10 cellular contexts compared by ENCODE assay signal in genomic region chr10:6070647-6071046, GRCh38. TPM values are rescaled to one million over a fixed set of nuclear protein-coding genes. Genes with fewer than 3 reads are reported as not detected.
A peak's percentile ranks its signal among the peaks of the same experiment; 100 is the strongest.
DNase-seq lines count a peak whose midpoint lies in the region; ATAC-seq and TF ChIP-seq lines count a peak whose summit lies in the region.
"Had no signal": no experiment of that assay in that cellular context is flagged by ENCODE, and none has a peak within 500 bp of the region (broad histone marks: within the 10 kb centered on the region; RNA-seq: fewer than 3 reads in every experiment).

No MANE protein-coding gene starts in this region.

- no peak overlapping the region for H3K9ac ChIP-seq in neuronal stem cell (ENCODE audit: low read depth, low read length, poor library complexity)

- no peak overlapping the region for H3K18ac ChIP-seq in neuronal stem cell (ENCODE audit: low read length)

- H3K27ac ChIP-seq in DOHH2 (ENCODE audit: low read depth, low read length) (peak overlapping the region; percentile 89), neuronal stem cell (replicated peaks; ENCODE audit: low read length) (no peak overlapping the region)

- peaks cover 4% of the 10 kb centered on the region for H3K36me3 Mint-ChIP-seq in T-helper 17 cell (ENCODE audit: low read depth)
- peaks cover 6 to 9% of the 10 kb centered on the region in 2 donors for H3K36me3 Mint-ChIP-seq in activated naive CD4-positive, alpha-beta T cell treated with anti-CD3 and anti-CD28 coated beads, Interleukin-2, amount 50 U/mL, for 72 hours

- no peak overlapping the region for H3K23ac ChIP-seq in neuronal stem cell (ENCODE audit: low read depth, low read length, poor library complexity)

- H3K14ac ChIP-seq in neuronal stem cell (ENCODE audit: low read length), result no peak overlapping the region

- H3K9me3 Mint-ChIP-seq in activated naive CD4-positive, alpha-beta T cell treated with anti-CD3 and anti-CD28 coated beads, Interleukin-2, amount 50 U/mL, for 72 hours, result no peaks in the 10 kb centered on the region

- H3K4me1 ChIP-seq in DOHH2 (ENCODE audit: control insufficient read depth, low read length) (peaks cover 65% of the 10 kb centered on the region), neuronal stem cell (ENCODE audit: control insufficient read depth in 2 of 2, insufficient read depth in 1 of 2, low read depth in 1 of 2, low read length in 2 of 2) (no peaks in the 10 kb centered on the region)

- peak overlapping the region; percentile 13 for H3K4me3 Mint-ChIP-seq in T-helper 17 cell

- no peaks in the 10 kb centered on the region for H3K36me3 ChIP-seq in DOHH2 (ENCODE audit: control insufficient read depth, low read length)
- no peaks in the 10 kb centered on the region for H3K36me3 ChIP-seq in neuronal stem cell (replicated peaks in 1 of 2; ENCODE audit: control insufficient read depth in 2 of 2, insufficient read depth in 2 of 2, low read length in 2 of 2)
- H3K36me3 ChIP-seq: upper lobe of left lung had no signal

- no peaks in the 10 kb centered on the region for H3K79me1 ChIP-seq in neuronal stem cell (ENCODE audit: low read depth, low read length)

- H2BK15ac ChIP-seq in neuronal stem cell (ENCODE audit: low read length), result no peak overlapping the region

- no peak overlapping the region for H2AK5ac ChIP-seq in neuronal stem cell (ENCODE audit: low read depth, low read length)

- no peak overlapping the region for H2AFZ ChIP-seq in neuronal stem cell (ENCODE audit: low read length)

- H3K9me3 ChIP-seq in DOHH2 (ENCODE audit: control insufficient read depth, insufficient read depth, low read length), result no peaks in the 10 kb centered on the region
- no peaks in the 10 kb centered on the region for H3K9me3 ChIP-seq in T-helper 17 cell (ENCODE audit: control insufficient read depth, low read length, poor library complexity, severe bottlenecking)
- H3K9me3 ChIP-seq in neuronal stem cell (replicated peaks in 1 of 2; ENCODE audit: control insufficient read depth in 2 of 2, insufficient read depth in 1 of 2, low read depth in 1 of 2, low read length in 2 of 2), result no peaks in the 10 kb centered on the region
- H3K9me3 ChIP-seq: upper lobe of left lung had no signal

- no peak overlapping the region for H2BK12ac ChIP-seq in neuronal stem cell (ENCODE audit: low read length)

- no peaks in the 10 kb centered on the region for H3K27me3 Mint-ChIP-seq in T-helper 17 cell

- H3K27ac Mint-ChIP-seq in T-helper 17 cell, result peak overlapping the region; percentile 96
- peak overlapping the region; percentile 96 to 99 for H3K27ac Mint-ChIP-seq in activated naive CD4-positive, alpha-beta T cell treated with anti-CD3 and anti-CD28 coated beads, Interleukin-2, amount 50 U/mL, for 72 hours

- H3K79me2 ChIP-seq in DOHH2 (ENCODE audit: control insufficient read depth, low read length), result no peaks in the 10 kb centered on the region

- no peak for TF ChIP-seq CTCF in DOHH2 (IDR thresholded peaks at IDR 0.05; ENCODE audit: low read depth, low read length, poor library complexity, severe bottlenecking)

- peaks cover 16% of the 10 kb centered on the region for H3F3A ChIP-seq in DOHH2 (ENCODE audit: control insufficient read depth, insufficient read depth)

- H4K91ac ChIP-seq in neuronal stem cell (ENCODE audit: low read depth, low read length, poor library complexity), result no peak overlapping the region

- ATAC-seq in T-helper 17 cell (no peak), esophagus mucosa (no peak)
- peak; percentile 63 to 71 for ATAC-seq in activated naive CD4-positive, alpha-beta T cell treated with anti-CD3 and anti-CD28 coated beads, Interleukin-2, amount 50 U/mL, for 72 hours

- H3K4me2 ChIP-seq in DOHH2 (ENCODE audit: low read length) (peak overlapping the region; percentile 64), neuronal stem cell (ENCODE audit: insufficient read depth, low read length, poor library complexity, severe bottlenecking) (no peak overlapping the region)

- no peak overlapping the region for H2BK5ac ChIP-seq in neuronal stem cell (ENCODE audit: low read length)

- H2BK120ac ChIP-seq in neuronal stem cell (ENCODE audit: low read depth, low read length), result no peak overlapping the region

- H3K4me3 ChIP-seq in DOHH2 (ENCODE audit: low read length) (peak overlapping the region; percentile 57), neuronal stem cell (ENCODE audit: low read length in 2 of 2) (no peak overlapping the region)
- H3K4me3 ChIP-seq: upper lobe of left lung had no signal

- H4K20me1 ChIP-seq in DOHH2 (ENCODE audit: control insufficient read depth, insufficient read depth, low read depth, low read length), result no peaks in the 10 kb centered on the region

- peaks cover 62% of the 10 kb centered on the region for H3K4me1 Mint-ChIP-seq in T-helper 17 cell

- no peak overlapping the region for H4K8ac ChIP-seq in neuronal stem cell (ENCODE audit: low read depth, low read length)

- no CpG with 5 or more reads among the region's 5 CpGs for WGBS in neuronal stem cell (ENCODE audit: extremely low coverage in 2 of 2, insufficient read length in 2 of 2, insufficient replicate concordance in 1 of 2), 2 donors

- no peaks in the 10 kb centered on the region for H3K9me2 ChIP-seq in DOHH2 (replicated peaks; ENCODE audit: control insufficient read depth, low read length)

- no peaks in the 10 kb centered on the region for H3K27me3 ChIP-seq in DOHH2 (ENCODE audit: control insufficient read depth, low read length)
- peaks cover 0 to 33% (median 0%) of the 10 kb centered on the region in 3 experiments for H3K27me3 ChIP-seq in neuronal stem cell (ENCODE audit: control insufficient read depth in 3 of 3, insufficient read depth in 3 of 3, low read depth in 1 of 3, low read length in 3 of 3)
- H3K27me3 ChIP-seq: upper lobe of left lung had no signal

- DNase-seq in T-helper 17 cell (no peak), ureter (ENCODE audit: low spot score) (no peak), NCI-H1436 treated with DMSO at 0.1 percent for 48 hours (lab: John Stamatoyannopoulos, UW) (no peak), neuronal stem cell (ENCODE audit: low spot score) (no peak)
- DNase-seq in activated naive CD4-positive, alpha-beta T cell treated with anti-CD3 and anti-CD28 coated beads, Interleukin-2, amount 50 U/mL, for 72 hours (ENCODE audit: low spot score in 2 of 2), result peak; percentile 68 to 81
- DNase-seq in stimulated activated CD4-positive, alpha-beta T cell treated with anti-CD3 and anti-CD28 coated beads, Interleukin-4, amount 100 ng/mL, for 1 hour, result peak; percentile 66
- DNase-seq: NCI-H2029, upper lobe of left lung had no signal

- H3K4ac ChIP-seq in neuronal stem cell (ENCODE audit: low read length), result no peak overlapping the region

RNA-seq across cellular contexts. Expression of gene IL2RA, which starts 8.5 kb away (rescaled TPM):
- total RNA-seq in T-helper 17 cell, result 10 to 100 TPM; 51.7 to 59.2 TPM
- total RNA-seq in activated naive CD4-positive, alpha-beta T cell treated with anti-CD3 and anti-CD28 coated beads, Interleukin-2, amount 50 U/mL, for 72 hours, result 100 to 1,000 TPM; 531 to 706 TPM
- 2.2 TPM for total RNA-seq in ureter
- not detected for polyA plus RNA-seq in neuronal stem cell (2013, experiment 1 of 2)
- not detected for polyA plus RNA-seq in neuronal stem cell (2013, experiment 2 of 2)
- total RNA-seq in esophagus mucosa, result 1.4 TPM

RNA-seq across cellular contexts. Expression of gene RBM17, which starts 18.2 kb away (rescaled TPM):
- 100 to 1,000 TPM; 133 to 146 TPM for total RNA-seq in T-helper 17 cell
- total RNA-seq in activated naive CD4-positive, alpha-beta T cell treated with anti-CD3 and anti-CD28 coated beads, Interleukin-2, amount 50 U/mL, for 72 hours, result 100 to 1,000 TPM; 141 to 227 TPM
- total RNA-seq in ureter, result 106 TPM
- polyA plus RNA-seq in neuronal stem cell (2013, experiment 1 of 2), result 75.9 TPM
- 76.3 TPM for polyA plus RNA-seq in neuronal stem cell (2013, experiment 2 of 2)
- 57.5 TPM for total RNA-seq in esophagus mucosa

Comparison
In these comparisons a context has a peak if more than half of its experiments do, and no peak if none do; other contexts are left out.
1. ATAC-seq: peak in activated naive CD4-positive, alpha-beta T cell treated with anti-CD3 and anti-CD28 coated beads, Interleukin-2, amount 50 U/mL, for 72 hours (2 of 2); none in T-helper 17 cell (single experiment) and esophagus mucosa (single experiment).
2. DNase-seq: peak in activated naive CD4-positive, alpha-beta T cell treated with anti-CD3 and anti-CD28 coated beads, Interleukin-2, amount 50 U/mL, for 72 hours (2 of 2) and stimulated activated CD4-positive, alpha-beta T cell treated with anti-CD3 and anti-CD28 coated beads, Interleukin-4, amount 100 ng/mL, for 1 hour (single experiment); none in T-helper 17 cell (0 of 3), ureter (single experiment), NCI-H1436 treated with DMSO at 0.1 percent for 48 hours (single experiment) and neuronal stem cell (single experiment).
3. RNA of gene IL2RA, which starts 8.5 kb away (total RNA-seq): 531 to 706 TPM in activated naive CD4-positive, alpha-beta T cell treated with anti-CD3 and anti-CD28 coated beads, Interleukin-2, amount 50 U/mL, for 72 hours and 51.7 to 59.2 TPM in T-helper 17 cell; 2.2 TPM in ureter (single experiment) and 1.4 TPM in esophagus mucosa (single experiment); every median in the first group is over 10 times any median in the second.